In the genomic region with DNA sequence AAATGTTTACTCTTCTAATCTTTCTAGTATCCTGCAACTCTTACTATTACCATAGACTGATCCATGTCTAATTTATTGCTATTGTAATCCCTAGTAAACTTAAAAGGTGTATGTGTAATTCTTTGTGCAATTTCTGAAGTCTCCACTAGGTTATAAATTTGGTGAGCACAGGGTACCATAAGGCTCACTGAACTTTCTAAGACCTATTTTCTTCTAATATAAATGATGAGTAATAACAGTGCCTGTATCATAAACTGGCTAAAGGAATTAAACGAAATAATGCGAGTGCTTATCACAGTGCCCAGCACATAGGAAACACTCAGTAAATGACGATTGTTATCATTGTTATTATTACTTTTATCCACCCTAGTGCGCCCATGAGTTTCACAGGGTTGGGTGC, we compare ENCODE assay signal across 10 cellular contexts.
DNase-seq lines count a peak whose midpoint lies in the region; TF ChIP-seq lines count a peak whose summit lies in the region.
"Had no signal": no experiment of that assay in that cellular context is flagged by ENCODE, and none has a peak within 500 bp of the region (broad histone marks: within the 10 kb centered on the region; RNA-seq: fewer than 3 reads in every experiment).

No MANE protein-coding gene starts in this region.

- no peaks in the 10 kb centered on the region for H4K20me1 ChIP-seq in PC-9 (ENCODE audit: insufficient read depth)

- H3K4me3 ChIP-seq in PC-9 = no peak overlapping the region
- no peak overlapping the region for H3K4me3 ChIP-seq in kidney epithelial cell (ENCODE audit: low read depth, low read length)
- no peak overlapping the region for H3K4me3 ChIP-seq in SJCRH30

- CTCF ChIA-PET in HEK293T (lab: Yijun Ruan, JAX) = interaction anchor here (0.5 kb wide), 1 partner anchor 1579 kb away, joined by 3 read pairs; no protein-coding TSS in a partner anchor
- CTCF ChIA-PET in PC-9 (lab: Charles Lee) = no interaction called here

- peak; percentile 49 for TF ChIP-seq CTCF in PC-9 (conservative IDR thresholded peaks at IDR 0.05)
- TF ChIP-seq CTCF in kidney epithelial cell (IDR thresholded peaks at IDR 0.05; ENCODE audit: insufficient read depth, low read length, poor library complexity, severe bottlenecking) = peak; percentile 11
- no peak for TF ChIP-seq CTCF in GM13976 (IDR thresholded peaks at IDR 0.05; ENCODE audit: borderline replicate concordance, control extremely low read depth, extremely low read depth, insufficient read depth, missing control alignments)

- H3F3A ChIP-seq in PC-9 (ENCODE audit: insufficient read depth, low read depth) = no peaks in the 10 kb centered on the region

- no peaks in the 10 kb centered on the region for H3K9me2 ChIP-seq in PC-9 (ENCODE audit: insufficient read depth)

- H3K27ac ChIP-seq in PC-9 = no peak overlapping the region
- no peak overlapping the region for H3K27ac ChIP-seq in SJCRH30

- no peak overlapping the region for H3K4me2 ChIP-seq in PC-9

- H3K36me3 ChIP-seq in PC-9 (ENCODE audit: low read depth) (no peaks in the 10 kb centered on the region), kidney epithelial cell (ENCODE audit: control insufficient read depth, insufficient read depth, low read length) (no peaks in the 10 kb centered on the region), SJCRH30 (no peaks in the 10 kb centered on the region)

- DNase-seq in EL (peak; percentile 14), HEK293T (ENCODE audit: extremely low spot score) (peak; percentile 36), PC-9 (no peak), kidney epithelial cell (ENCODE audit: low read depth) (no peak), SJCRH30 (no peak), GM13976 (ENCODE audit: low spot score) (no peak), SKM-1 (lab: John Stamatoyannopoulos, UW; ENCODE audit: unreplicated experiment) (no peak), AG20443 (ENCODE audit: low spot score) (no peak)
- DNase-seq: left ventricle myocardium superior, NCI-H2171 had no signal

- in situ Hi-C loops in GM13976 (cut with MboI; ENCODE audit: low sequenced_read_pairs, unreplicated experiment) = no loop called here

- POLR2A ChIA-PET in HEK293T (lab: Yijun Ruan, JAX) (no interaction called here), PC-9 (lab: Charles Lee; ENCODE audit: unreplicated experiment) (no interaction called here)

- H3K9me3 ChIP-seq in PC-9 (ENCODE audit: insufficient read depth, low read depth) = no peaks in the 10 kb centered on the region
- no peaks in the 10 kb centered on the region for H3K9me3 ChIP-seq in SJCRH30 (replicated peaks)

- no TSS peak for BruUV-seq in PC-9 (replicated peaks; lab: Mats Ljungman, UMichigan)

- H3K27me3 ChIP-seq in PC-9 (ENCODE audit: insufficient read depth, low read depth) (no peaks in the 10 kb centered on the region), kidney epithelial cell (ENCODE audit: control insufficient read depth, insufficient read depth, low read length) (no peaks in the 10 kb centered on the region), SJCRH30 (no peaks in the 10 kb centered on the region)

- no peak overlapping the region for H2AFZ ChIP-seq in PC-9

- no peaks in the 10 kb centered on the region for H3K79me2 ChIP-seq in PC-9 (ENCODE audit: low read depth)

- no peaks in the 10 kb centered on the region for H3K4me1 ChIP-seq in PC-9 (replicated peaks; ENCODE audit: insufficient read depth)
- H3K4me1 ChIP-seq in SJCRH30 = no peaks in the 10 kb centered on the region

- intact Hi-C loops in PC-9 (cut with micrococcal nuclease; ENCODE audit: unreplicated experiment) = no loop called here

TF ChIP-seq in HEK293T, 16 proteins besides CTCF, POLR2A, EP300 and RAD21:
- TF ChIP-seq ZNF384 (IDR thresholded peaks at IDR 0.05) = no peak
- no peak for TF ChIP-seq ELF4 (IDR thresholded peaks at IDR 0.05)
- TF ChIP-seq FOXK2 (IDR thresholded peaks at IDR 0.05) = no peak
- no peak for TF ChIP-seq BHLHE40 (IDR thresholded peaks at IDR 0.05; ENCODE audit: borderline replicate concordance)
- TF ChIP-seq CTBP1 (IDR thresholded peaks at IDR 0.05; ENCODE audit: borderline replicate concordance) = no peak
- TF ChIP-seq, protein P1, sequence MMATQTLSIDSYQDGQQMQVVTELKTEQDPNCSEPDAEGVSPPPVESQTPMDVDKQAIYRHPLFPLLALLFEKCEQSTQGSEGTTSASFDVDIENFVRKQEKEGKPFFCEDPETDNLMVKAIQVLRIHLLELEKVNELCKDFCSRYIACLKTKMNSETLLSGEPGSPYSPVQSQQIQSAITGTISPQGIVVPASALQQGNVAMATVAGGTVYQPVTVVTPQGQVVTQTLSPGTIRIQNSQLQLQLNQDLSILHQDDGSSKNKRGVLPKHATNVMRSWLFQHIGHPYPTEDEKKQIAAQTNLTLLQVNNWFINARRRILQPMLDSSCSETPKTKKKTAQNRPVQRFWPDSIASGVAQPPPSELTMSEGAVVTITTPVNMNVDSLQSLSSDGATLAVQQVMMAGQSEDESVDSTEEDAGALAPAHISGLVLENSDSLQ (IDR thresholded peaks at IDR 0.05) = no peak
- TF ChIP-seq FOXA1 (IDR thresholded peaks at IDR 0.05) = no peak
- TF ChIP-seq SP1 (IDR thresholded peaks at IDR 0.05) = no peak
- TF ChIP-seq SUZ12 (IDR thresholded peaks at IDR 0.05) = no peak
- no peak for TF ChIP-seq L3MBTL2 (conservative IDR thresholded peaks at IDR 0.05)
- TF ChIP-seq FOXM1 (IDR thresholded peaks at IDR 0.05; ENCODE audit: borderline replicate concordance) = no peak
- TF ChIP-seq HDGF (IDR thresholded peaks at IDR 0.05; ENCODE audit: borderline replicate concordance) = no peak
- TF ChIP-seq NFRKB (IDR thresholded peaks at IDR 0.05) = no peak
- no peak for TF ChIP-seq TARDBP (IDR thresholded peaks at IDR 0.05)
- TF ChIP-seq LEF1 (IDR thresholded peaks at IDR 0.05; ENCODE audit: borderline replicate concordance) = no peak
- TF ChIP-seq ARNT (IDR thresholded peaks at IDR 0.05) = no peak

Comparison
In these comparisons a context has a peak if more than half of its experiments do, and no peak if none do; other contexts are left out.
1. DNase-seq: peak in EL (single experiment) and HEK293T (single experiment); none in PC-9 (0 of 2), kidney epithelial cell (single experiment), SJCRH30 (0 of 2), GM13976 (single experiment), SKM-1 (single experiment) and AG20443 (single experiment).